ENCODE assay signal across 8 cellular contexts in genomic region chr11:66579017-66579606, GRCh38. TPM values are rescaled to one million over a fixed set of nuclear protein-coding genes. Genes with fewer than 3 reads are reported as not detected.
A peak's percentile ranks its signal among the peaks of the same experiment; 100 is the strongest.
DNase-seq lines count a peak whose midpoint lies in the region; ATAC-seq and TF ChIP-seq lines count a peak whose summit lies in the region.

No MANE protein-coding gene starts in this region.

- H3K4me2 ChIP-seq in osteoblast (ENCODE audit: insufficient read depth, low read length) = peak overlapping the region; percentile 84

- TF ChIP-seq POLR2A in testis (IDR thresholded peaks at IDR 0.05) = no peak

- WGBS in testis, 2 donors = 15 to 17% methylated on average over 15 to 25 of the region's 25 CpGs

- no peaks in the 10 kb centered on the region for H3K9me3 ChIP-seq in BE2C
- no peaks in the 10 kb centered on the region for H3K9me3 ChIP-seq in osteoblast (ENCODE audit: low read depth, low read length)
- no peaks in the 10 kb centered on the region for H3K9me3 ChIP-seq in testis

- H3K4me1 ChIP-seq in BE2C (no peaks in the 10 kb centered on the region), osteoblast (ENCODE audit: insufficient read depth, low read length) (peaks cover 9% of the 10 kb centered on the region), testis (peaks cover 6% of the 10 kb centered on the region)

- intact Hi-C loops in testis (cut with DNase I; ENCODE audit: low total_unique reads) = loop anchor here (5.0 kb wide), 1 partner anchor 98 kb away; the partner anchor contains the start of gene RBM4B

- peak; percentile 84 for DNase-seq in BE2C
- DNase-seq in HK-2 (ENCODE audit: unreplicated experiment) = peak; percentile 55
- DNase-seq in RPMI8226 = peak; percentile 64
- peak; percentile 27 for DNase-seq in activated gamma-delta T cell (lab: John Stamatoyannopoulos, UW)
- DNase-seq in foreskin melanocyte = peak; percentile 46
- peak; percentile 99 for DNase-seq in osteoblast (ENCODE audit: insufficient read length, low spot score, missing footprints)
- DNase-seq in testis = peak; percentile 88

- no peaks in the 10 kb centered on the region for H3K36me3 ChIP-seq in BE2C
- H3K36me3 ChIP-seq in osteoblast (ENCODE audit: insufficient read depth, low read length) = no peaks in the 10 kb centered on the region
- no peaks in the 10 kb centered on the region for H3K36me3 ChIP-seq in testis (ENCODE audit: low read depth, missing control alignments)

- TF ChIP-seq CTCF in BE2C (IDR thresholded peaks at IDR 0.05; ENCODE audit: low read depth, low read length) = peak; percentile 90
- peak; percentile 84 for TF ChIP-seq CTCF in osteoblast (IDR thresholded peaks at IDR 0.05; ENCODE audit: extremely low read depth, low read depth, low read length)
- TF ChIP-seq CTCF in testis (IDR thresholded peaks at IDR 0.05) = peak; percentile 87 to 88 (median 87)

- H2AFZ ChIP-seq in osteoblast (ENCODE audit: low read length) = peak overlapping the region; percentile 86

- H3K27ac ChIP-seq in osteoblast (ENCODE audit: low read depth, low read length) = no peak overlapping the region
- H3K27ac ChIP-seq in testis = no peak overlapping the region

- H3K27me3 ChIP-seq in BE2C (peaks cover 5% of the 10 kb centered on the region), osteoblast (ENCODE audit: insufficient read depth, low read length) (no peaks in the 10 kb centered on the region), testis (no peaks in the 10 kb centered on the region)

- no peaks in the 10 kb centered on the region for H3K79me2 ChIP-seq in osteoblast (ENCODE audit: insufficient read depth, low read length)

- no peak for ATAC-seq in HG02852 (IDR thresholded peaks at IDR 0.05; ENCODE audit: unreplicated experiment)

- H4K20me1 ChIP-seq in osteoblast (ENCODE audit: insufficient read depth, low read length) = no peaks in the 10 kb centered on the region

- H3K4me3 ChIP-seq in BE2C (ENCODE audit: low read depth, low read length) (no peak overlapping the region), osteoblast (ENCODE audit: insufficient read depth, low read length) (peak overlapping the region; percentile 42), testis (no peak overlapping the region)

RNA-seq across cellular contexts. Expression of gene CTSF, which starts 10.7 kb away (rescaled TPM):
- 7.5 TPM for polyA plus RNA-seq in BE2C (2012; ENCODE audit: insufficient read depth, insufficient read length, low read depth)
- total RNA-seq in osteoblast = 41.3 and 45.6 TPM in 2 replicates
- total RNA-seq in testis = 100 to 1,000 TPM; 125 to 164 TPM
- 242 TPM for polyA plus RNA-seq in testis (ENCODE audit: insufficient read depth, low read depth, low replicate concordance)

RNA-seq across cellular contexts. Expression of gene CCDC87, which starts 13.8 kb away (rescaled TPM):
- polyA plus RNA-seq in BE2C (2012; ENCODE audit: insufficient read depth, insufficient read length, low read depth) = 0.52 TPM
- total RNA-seq in osteoblast (0.88 and 1.1 TPM in 2 replicates), testis (10 to 100 TPM; 14.4 to 26.3 TPM)
- 37.2 TPM for polyA plus RNA-seq in testis (ENCODE audit: insufficient read depth, low read depth, low replicate concordance)

RNA-seq across cellular contexts. Expression of gene CCS, which starts 13.9 kb away (rescaled TPM):
- 55.7 TPM for polyA plus RNA-seq in BE2C (2012; ENCODE audit: insufficient read depth, insufficient read length, low read depth)
- total RNA-seq in osteoblast (35.8 and 43.3 TPM in 2 replicates), testis (10 to 100 TPM; 70.7 to 83.2 TPM)
- polyA plus RNA-seq in testis (ENCODE audit: insufficient read depth, low read depth, low replicate concordance) = 67.5 TPM

RNA-seq across cellular contexts. Expression of gene ACTN3, which starts 32.4 kb away (rescaled TPM):
- polyA plus RNA-seq in BE2C (2012; ENCODE audit: insufficient read depth, insufficient read length, low read depth) = not detected
- total RNA-seq in osteoblast = under 0.01 TPM in 1 of 2 replicates, not detected in the other
- total RNA-seq in testis = 1 to 10 TPM; 1.7 to 4.0 TPM
- 6.8 TPM for polyA plus RNA-seq in testis (ENCODE audit: insufficient read depth, low read depth, low replicate concordance)

RNA-seq across cellular contexts. Expression of gene ZDHHC24, which starts 33.3 kb away (rescaled TPM):
- 10.0 TPM for polyA plus RNA-seq in BE2C (2012; ENCODE audit: insufficient read depth, insufficient read length, low read depth)
- 9.4 and 10.5 TPM in 2 replicates for total RNA-seq in osteoblast
- total RNA-seq in testis = 10 to 100 TPM; 20.7 to 23.3 TPM
- 9.2 TPM for polyA plus RNA-seq in testis (ENCODE audit: insufficient read depth, low read depth, low replicate concordance)

Comparison
In these comparisons a context has a peak if more than half of its experiments do, and no peak if none do; other contexts are left out.
1. DNase-seq: peak in every context shown above with its lines; median percentile 99 in osteoblast; 88 in testis; 84 in BE2C; 64 in RPMI8226; 55 in HK-2; 46 in foreskin melanocyte; 27 in activated gamma-delta T cell.